ENCODE assay signal across 8 cellular contexts in genomic region chr12:14768823-14769405, GRCh38. TPM values are rescaled to one million over a fixed set of nuclear protein-coding genes. Genes with fewer than 3 reads are reported as not detected.
DNase-seq lines count a peak whose midpoint lies in the region; ATAC-seq, FAIRE-seq and TF ChIP-seq lines count a peak whose summit lies in the region.

No MANE protein-coding gene starts in this region.

- TF ChIP-seq CTCF in colonic mucosa (IDR thresholded peaks at IDR 0.05) (no peak), transverse colon (IDR thresholded peaks at IDR 0.05) (no peak), D721Med (IDR thresholded peaks at IDR 0.05; ENCODE audit: insufficient read depth, missing control alignments) (no peak)

- intact Hi-C loops in colonic mucosa (cut with DNase I) (no loop called here), transverse colon (cut with DNase I; ENCODE audit: low total_unique reads) (no loop called here)

- peaks cover 6% of the 10 kb centered on the region for H3K36me3 ChIP-seq in ES-I3 (ENCODE audit: insufficient read depth, low read length)
- no peaks in the 10 kb centered on the region for H3K36me3 ChIP-seq in colonic mucosa
- H3K36me3 ChIP-seq in muscle layer of duodenum (ENCODE audit: control insufficient read depth in 1 of 2, insufficient read depth in 2 of 2, low read length in 2 of 2) = peaks cover 0 to 3% of the 10 kb centered on the region in 2 donors
- peaks cover 0 to 6% (median 0%) of the 10 kb centered on the region in 4 donors for H3K36me3 ChIP-seq in transverse colon

- in situ Hi-C loops in transverse colon (cut with MboI; ENCODE audit: low pct_ligation_motif_present in 1 of 4, low pct_unique_long_range_greater_than_20kb in 1 of 4, low sequenced_read_pairs in 3 of 4) = no loop called here

- peaks cover 3% of the 10 kb centered on the region for H3K9me3 ChIP-seq in ES-I3 (ENCODE audit: control insufficient read depth, insufficient read depth, low read length)
- no peaks in the 10 kb centered on the region for H3K9me3 ChIP-seq in T-helper 17 cell (ENCODE audit: control insufficient read depth, low read length, poor library complexity, severe bottlenecking)
- H3K9me3 ChIP-seq in colonic mucosa = no peaks in the 10 kb centered on the region
- H3K9me3 ChIP-seq in muscle layer of duodenum (ENCODE audit: control insufficient read depth in 1 of 2, low read length in 2 of 2) = no peaks in the 10 kb centered on the region
- no peaks in the 10 kb centered on the region for H3K9me3 ChIP-seq in transverse colon

- peaks cover 27% of the 10 kb centered on the region for H3K4me1 Mint-ChIP-seq in T-helper 17 cell

- H3K4me3 ChIP-seq in colonic mucosa (peak overlapping the region; percentile 79), muscle layer of duodenum (ENCODE audit: low read depth in 1 of 2, low read length in 2 of 2) (peak overlapping the region; percentile 89 to 98), transverse colon (peak overlapping the region; percentile 50 to 96 (median 77))

- H3K27me3 ChIP-seq in colonic mucosa = no peaks in the 10 kb centered on the region
- no peaks in the 10 kb centered on the region for H3K27me3 ChIP-seq in muscle layer of duodenum (ENCODE audit: low read depth, low read length)
- H3K27me3 ChIP-seq in transverse colon = no peaks in the 10 kb centered on the region

- TF ChIP-seq POLR2A in transverse colon (IDR thresholded peaks at IDR 0.05) (no peak), H54 (IDR thresholded peaks at IDR 0.05; ENCODE audit: low read depth, low read length) (no peak)

- H3K27me3 Mint-ChIP-seq in T-helper 17 cell = no peaks in the 10 kb centered on the region

- 26 to 31% methylated on average over 13 to 15 of the region's 16 CpGs for WGBS in transverse colon (ENCODE audit: low coverage in 1 of 2), 2 donors

- DNase-seq in T-helper 17 cell = peak; percentile 19 to 30 (median 20)
- peak; percentile 45 for DNase-seq in colonic mucosa
- peak; percentile 29 for DNase-seq in transverse colon
- no peak for DNase-seq in H54 (ENCODE audit: insufficient read length, low spot score)
- DNase-seq in T1000 (lab: John Stamatoyannopoulos, UW) = no peak
- DNase-seq in D721Med (ENCODE audit: insufficient read length, low spot score) = no peak

- peaks cover 7% of the 10 kb centered on the region for H3K36me3 Mint-ChIP-seq in T-helper 17 cell (ENCODE audit: low read depth)

- H3K4me1 ChIP-seq in ES-I3 (ENCODE audit: insufficient read depth, low read length) (no peaks in the 10 kb centered on the region), colonic mucosa (no peaks in the 10 kb centered on the region), muscle layer of duodenum (ENCODE audit: control insufficient read depth in 1 of 2, insufficient read depth in 2 of 2, low read length in 2 of 2) (peaks cover 0 to 12% of the 10 kb centered on the region in 2 donors), transverse colon (peaks cover under 1 to 31% (median 17%) of the 10 kb centered on the region in 4 donors)

- H3K9ac ChIP-seq in ES-I3 (ENCODE audit: low read depth, low read length) (peak overlapping the region; percentile 86), colonic mucosa (ENCODE audit: low read depth in 2 of 2, low read length in 2 of 2) (peak overlapping the region; percentile 91 to 98)

- no peak for FAIRE-seq in H54 (lab: Jason Lieb, UNC)
- no peak for FAIRE-seq in D721Med (lab: Jason Lieb, UNC)

- TF ChIP-seq EP300 in transverse colon (IDR thresholded peaks at IDR 0.05; ENCODE audit: low read depth) = no peak

- H3K27ac ChIP-seq in colonic mucosa (peak overlapping the region; percentile 98), muscle layer of duodenum (ENCODE audit: low read length) (peak overlapping the region; percentile 100), transverse colon (peak overlapping the region; percentile 95 to 99 (median 98))

- H3K4me3 Mint-ChIP-seq in T-helper 17 cell = peak overlapping the region; percentile 97

- ATAC-seq in T-helper 17 cell = no peak

- H3K27ac Mint-ChIP-seq in T-helper 17 cell = peak overlapping the region; percentile 100

RNA-seq across cellular contexts. Expression of gene WBP11, which starts 34.4 kb away (rescaled TPM):
- total RNA-seq in T-helper 17 cell (100 to 1,000 TPM; 124 to 129 TPM), colonic mucosa (10 to 100 TPM; 55.3 to 60.0 TPM), transverse colon (10 to 100 TPM in 2 of 4 donors, 1 to 10 TPM in 2; 7.4 to 19.4 (median 11.6) TPM)

RNA-seq across cellular contexts. Expression of gene C12orf60, which starts 34.6 kb away (rescaled TPM):
- total RNA-seq in T-helper 17 cell (under 1 TPM in 1 of 2 donors, not detected in 1; 0.27 TPM), colonic mucosa (under 1 TPM; 0.42 to 0.89 TPM), transverse colon (under 1 TPM in 2 of 4 donors, not detected in 2; 0.55 to 0.95 TPM)

RNA-seq across cellular contexts. Expression of gene SMCO3, which starts 45.1 kb away (rescaled TPM):
- total RNA-seq in T-helper 17 cell (not detected), colonic mucosa (not detected), transverse colon (not detected)

Comparison
In these comparisons a context has a peak if more than half of its experiments do, and no peak if none do; other contexts are left out.
1. DNase-seq: peak in T-helper 17 cell (3 of 3), colonic mucosa (single experiment) and transverse colon (single experiment); none in H54 (single experiment), T1000 (single experiment) and D721Med (single experiment).
2. Peak in every context shown above with its lines, with median percentiles within 50 percentile points of each other: H3K27ac ChIP-seq and H3K4me3 ChIP-seq.